Comparison of ENCODE assay signal across 15 cellular contexts in genomic region chr9:134214766-134215394, GRCh38. TPM values are rescaled to one million over a fixed set of nuclear protein-coding genes. Genes with fewer than 3 reads are reported as not detected.
DNase-seq lines count a peak whose midpoint lies in the region; ATAC-seq, FAIRE-seq and TF ChIP-seq lines count a peak whose summit lies in the region.
"Had no signal": no experiment of that assay in that cellular context is flagged by ENCODE, and none has a peak within 500 bp of the region (broad histone marks: within the 10 kb centered on the region; RNA-seq: fewer than 3 reads in every experiment).

No MANE protein-coding gene starts in this region.

- TF ChIP-seq POLR2A in breast epithelium (IDR thresholded peaks at IDR 0.05): no peak
- no peak for TF ChIP-seq POLR2A in H54 (IDR thresholded peaks at IDR 0.05; ENCODE audit: low read depth, low read length)

- peaks cover 7 to 19% of the 10 kb centered on the region in 2 donors for H3K4me1 ChIP-seq in breast epithelium
- no peaks in the 10 kb centered on the region for H3K4me1 ChIP-seq in mammary epithelial cell (ENCODE audit: insufficient read depth, low read length)
- H3K4me1 ChIP-seq in right cardiac atrium (ENCODE audit: control insufficient read depth, insufficient read depth, low read length): peaks cover 15% of the 10 kb centered on the region
- H3K4me1 ChIP-seq in pancreas: no peaks in the 10 kb centered on the region

- dilution Hi-C loops in mammary epithelial cell (cut with HindIII; ENCODE audit: low sequenced_read_pairs): loop anchor here (5.0 to 10.0 kb wide), 2 partner anchors 47 to 310 kb away; no protein-coding TSS in a partner anchor

- CTCF ChIA-PET in mammary epithelial cell (lab: Charles Lee; ENCODE audit: low non-redundant PET): no interaction called here

- in situ Hi-C loops in mammary epithelial cell (cut with MboI; ENCODE audit: low sequenced_read_pairs in 2 of 2): no loop called here

- WGBS in mammary epithelial cell (ENCODE audit: low coverage, missing lambda C conversion rate): 41% methylated on average over 13 of the region's 22 CpGs
- WGBS in right cardiac atrium: 58% methylated on average over 22 of the region's 22 CpGs
- WGBS in pancreas, 2 donors: 31 to 35% methylated on average over 22 of the region's 22 CpGs

- BruUV-seq in mammary epithelial cell (replicated peaks; lab: Mats Ljungman, UMichigan): no TSS peak

- DNase-seq in breast epithelium (ENCODE audit: low spot score in 2 of 2): no peak
- no peak for DNase-seq in mammary epithelial cell
- DNase-seq in right cardiac atrium: peak; percentile 34 to 69 (median 68)
- peak in 3 of 6 donors; percentile 27 to 60 (median 56) for DNase-seq in pancreas
- DNase-seq in GM20000 (ENCODE audit: low spot score): no peak
- no peak for DNase-seq in activated CD4-positive, CD25-positive, alpha-beta regulatory T cell treated with anti-CD3 and anti-CD28 coated beads, Interleukin-2, amount 50 U/mL, for 72 hours
- no peak for DNase-seq in H54 (ENCODE audit: insufficient read length, low spot score)
- DNase-seq: 8988T; GM23248; natural killer cell; NCI-H510A; stimulated activated CD4-positive, alpha-beta T cell treated with anti-CD3 and anti-CD28 coated beads, Interleukin-2, amount 100 ng/mL, for 24 hours; stimulated activated naive CD4-positive, alpha-beta T cell treated with Interleukin-2 at 50 U/mL for 16 hours had no signal

- H3K79me2 ChIP-seq in mammary epithelial cell (ENCODE audit: insufficient read depth, low read length): no peaks in the 10 kb centered on the region

- peak in 1 of 2 donors; percentile 11 for ATAC-seq in right cardiac atrium
- peak in 3 of 4 donors; percentile 15 to 24 (median 23) for ATAC-seq in pancreas
- no peak for ATAC-seq in HG02642 (IDR thresholded peaks at IDR 0.05; ENCODE audit: poor library complexity, unreplicated experiment)

- no peak for FAIRE-seq in pancreas (lab: Jason Lieb, UNC)
- FAIRE-seq in H54 (lab: Jason Lieb, UNC): no peak

- no peaks in the 10 kb centered on the region for H3K36me3 ChIP-seq in breast epithelium
- no peaks in the 10 kb centered on the region for H3K36me3 ChIP-seq in mammary epithelial cell (ENCODE audit: insufficient read depth, low read length)
- H3K36me3 ChIP-seq in pancreas: no peaks in the 10 kb centered on the region

- no peak overlapping the region for H3K4me2 ChIP-seq in mammary epithelial cell (ENCODE audit: insufficient read depth, low read depth, low read length)

- H3K27me3 ChIP-seq in breast epithelium (no peaks in the 10 kb centered on the region), mammary epithelial cell (ENCODE audit: insufficient read depth, low read length) (no peaks in the 10 kb centered on the region), right cardiac atrium (ENCODE audit: control insufficient read depth, insufficient read depth) (no peaks in the 10 kb centered on the region), pancreas (no peaks in the 10 kb centered on the region)

- H3K9ac ChIP-seq in mammary epithelial cell (ENCODE audit: insufficient read depth, low read length): no peak overlapping the region
- H3K9ac ChIP-seq: GM23248 had no signal

- intact Hi-C loops in breast epithelium (cut with DNase I; ENCODE audit: low total_unique reads) (loop anchor here (5.0 kb wide), 1 partner anchor 112 kb away; the partner anchor contains the start of gene RXRA), mammary epithelial cell (cut with micrococcal nuclease) (no loop called here), right cardiac atrium (cut with DNase I) (no loop called here), pancreas (cut with DNase I) (no loop called here)

- H3K4me3 ChIP-seq in breast epithelium (no peak overlapping the region), mammary epithelial cell (replicated peaks in 1 of 3; ENCODE audit: insufficient read depth in 1 of 3, low read depth in 2 of 3, low read length in 3 of 3) (no peak overlapping the region), right cardiac atrium (ENCODE audit: low read length) (no peak overlapping the region), pancreas (no peak overlapping the region)
- H3K4me3 ChIP-seq: GM23248 had no signal

- H3K9me3 ChIP-seq in breast epithelium (peaks cover 0 to 6% of the 10 kb centered on the region in 2 donors), mammary epithelial cell (replicated peaks; ENCODE audit: insufficient read depth, low read length) (peaks cover 7% of the 10 kb centered on the region), right cardiac atrium (ENCODE audit: control insufficient read depth, low read length) (no peaks in the 10 kb centered on the region), pancreas (no peaks in the 10 kb centered on the region)

- H3K27ac ChIP-seq in breast epithelium: peak overlapping the region; percentile 61 to 80
- H3K27ac ChIP-seq in mammary epithelial cell (ENCODE audit: insufficient read depth, low read depth, low read length): no peak overlapping the region
- H3K27ac ChIP-seq in right cardiac atrium (ENCODE audit: low read length): peak overlapping the region; percentile 55
- H3K27ac ChIP-seq in pancreas: peak overlapping the region in 2 of 4 donors; percentile 4 to 33
- H3K27ac ChIP-seq: GM23248 had no signal

- TF ChIP-seq CTCF in breast epithelium (IDR thresholded peaks at IDR 0.05): no peak
- no peak for TF ChIP-seq CTCF in mammary epithelial cell (conservative IDR thresholded peaks at IDR 0.05 in 1 of 2, IDR thresholded peaks at IDR 0.05 in 1 of 2; ENCODE audit: extremely low read depth in 1 of 2, insufficient read depth in 1 of 2, low read depth in 1 of 2, low read length in 2 of 2)
- TF ChIP-seq CTCF in pancreas (IDR thresholded peaks at IDR 0.05): no peak
- TF ChIP-seq CTCF in GM20000 (IDR thresholded peaks at IDR 0.05; ENCODE audit: extremely low read depth, missing control alignments): no peak

- H4K20me1 ChIP-seq in mammary epithelial cell (ENCODE audit: insufficient read depth, low read length): no peaks in the 10 kb centered on the region

- H2AFZ ChIP-seq in mammary epithelial cell (ENCODE audit: low read depth, low read length): no peak overlapping the region
- H2AFZ ChIP-seq: GM23248 had no signal

RNA-seq across cellular contexts. Expression of gene RNU6ATAC, which starts 50.5 kb away (rescaled TPM):
- total RNA-seq in breast epithelium (not detected), mammary epithelial cell (10 to 100 TPM in 1 of 2 donors, not detected in 1; 58.5 TPM), right cardiac atrium (100 to 1,000 TPM; 146 to 251 (median 243) TPM), pancreas (10 to 100 TPM; 17.0 to 91.5 (median 64.8) TPM)
- polyA plus RNA-seq in mammary epithelial cell (not detected), right cardiac atrium (not detected), pancreas (not detected)
- not detected for polyA minus RNA-seq in mammary epithelial cell
- total RNA-seq: GM23248, HT1080 had no signal
- polyA plus RNA-seq: GM23248 had no signal

Comparison
In these comparisons a context has a peak if more than half of its experiments do, and no peak if none do; other contexts are left out.
1. DNase-seq: peak in right cardiac atrium (3 of 3); none in breast epithelium (0 of 2), mammary epithelial cell (single experiment), GM20000 (single experiment), activated CD4-positive, CD25-positive, alpha-beta regulatory T cell treated with anti-CD3 and anti-CD28 coated beads, Interleukin-2, amount 50 U/mL, for 72 hours (single experiment) and H54 (single experiment).